In the genomic region with DNA sequence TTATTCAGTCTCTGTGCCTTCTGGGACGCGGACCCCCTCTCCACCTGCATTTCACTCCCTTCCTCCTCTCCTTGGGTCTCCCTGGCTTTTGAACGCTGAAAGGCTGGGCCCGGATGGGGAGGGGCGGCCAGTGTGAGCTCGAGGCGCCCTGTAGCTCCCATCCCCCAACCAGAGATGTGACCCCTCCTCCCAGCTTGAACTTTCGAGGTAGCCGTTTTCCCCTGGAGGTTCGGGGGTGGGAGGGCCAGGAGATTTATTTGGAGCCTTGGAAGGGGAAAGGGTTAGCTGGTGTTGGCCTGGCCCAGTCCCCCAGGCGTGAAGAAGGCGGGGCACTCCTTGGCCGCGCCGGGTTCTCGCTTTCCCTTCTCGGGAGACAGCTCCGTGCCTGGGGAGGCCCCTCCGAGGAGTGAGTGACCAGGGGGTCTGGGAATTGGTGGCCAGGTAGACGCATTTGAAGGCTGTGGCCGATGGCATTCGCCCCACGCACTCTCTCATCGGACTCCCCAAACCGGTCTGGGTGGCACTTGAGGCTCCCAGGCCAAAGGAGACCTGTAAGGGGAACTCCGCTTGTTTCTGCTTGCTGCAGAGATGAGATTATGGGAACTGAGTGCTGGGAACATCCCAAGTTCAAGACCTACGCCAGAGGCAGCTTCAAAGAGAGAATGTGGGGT, we compare ENCODE assay signal across 1 cellular context.
TF ChIP-seq lines count a peak whose summit lies in the region.

No MANE protein-coding gene starts in this region.

TF ChIP-seq in neural cell, 6 proteins besides CTCF, POLR2A, EP300 and RAD21 (continued from another document):
- TF ChIP-seq, protein P1, sequence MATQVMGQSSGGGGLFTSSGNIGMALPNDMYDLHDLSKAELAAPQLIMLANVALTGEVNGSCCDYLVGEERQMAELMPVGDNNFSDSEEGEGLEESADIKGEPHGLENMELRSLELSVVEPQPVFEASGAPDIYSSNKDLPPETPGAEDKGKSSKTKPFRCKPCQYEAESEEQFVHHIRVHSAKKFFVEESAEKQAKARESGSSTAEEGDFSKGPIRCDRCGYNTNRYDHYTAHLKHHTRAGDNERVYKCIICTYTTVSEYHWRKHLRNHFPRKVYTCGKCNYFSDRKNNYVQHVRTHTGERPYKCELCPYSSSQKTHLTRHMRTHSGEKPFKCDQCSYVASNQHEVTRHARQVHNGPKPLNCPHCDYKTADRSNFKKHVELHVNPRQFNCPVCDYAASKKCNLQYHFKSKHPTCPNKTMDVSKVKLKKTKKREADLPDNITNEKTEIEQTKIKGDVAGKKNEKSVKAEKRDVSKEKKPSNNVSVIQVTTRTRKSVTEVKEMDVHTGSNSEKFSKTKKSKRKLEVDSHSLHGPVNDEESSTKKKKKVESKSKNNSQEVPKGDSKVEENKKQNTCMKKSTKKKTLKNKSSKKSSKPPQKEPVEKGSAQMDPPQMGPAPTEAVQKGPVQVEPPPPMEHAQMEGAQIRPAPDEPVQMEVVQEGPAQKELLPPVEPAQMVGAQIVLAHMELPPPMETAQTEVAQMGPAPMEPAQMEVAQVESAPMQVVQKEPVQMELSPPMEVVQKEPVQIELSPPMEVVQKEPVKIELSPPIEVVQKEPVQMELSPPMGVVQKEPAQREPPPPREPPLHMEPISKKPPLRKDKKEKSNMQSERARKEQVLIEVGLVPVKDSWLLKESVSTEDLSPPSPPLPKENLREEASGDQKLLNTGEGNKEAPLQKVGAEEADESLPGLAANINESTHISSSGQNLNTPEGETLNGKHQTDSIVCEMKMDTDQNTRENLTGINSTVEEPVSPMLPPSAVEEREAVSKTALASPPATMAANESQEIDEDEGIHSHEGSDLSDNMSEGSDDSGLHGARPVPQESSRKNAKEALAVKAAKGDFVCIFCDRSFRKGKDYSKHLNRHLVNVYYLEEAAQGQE (IDR thresholded peaks at IDR 0.05; ENCODE audit: borderline replicate concordance) = no peak
- TF ChIP-seq SMC3 (conservative IDR thresholded peaks at IDR 0.05; ENCODE audit: poor library complexity) (no peak), MXI1 (conservative IDR thresholded peaks at IDR 0.05; ENCODE audit: poor library complexity, severe bottlenecking) (no peak)
